Comparison of ENCODE assay signal across 7 cellular contexts in the genomic region with DNA sequence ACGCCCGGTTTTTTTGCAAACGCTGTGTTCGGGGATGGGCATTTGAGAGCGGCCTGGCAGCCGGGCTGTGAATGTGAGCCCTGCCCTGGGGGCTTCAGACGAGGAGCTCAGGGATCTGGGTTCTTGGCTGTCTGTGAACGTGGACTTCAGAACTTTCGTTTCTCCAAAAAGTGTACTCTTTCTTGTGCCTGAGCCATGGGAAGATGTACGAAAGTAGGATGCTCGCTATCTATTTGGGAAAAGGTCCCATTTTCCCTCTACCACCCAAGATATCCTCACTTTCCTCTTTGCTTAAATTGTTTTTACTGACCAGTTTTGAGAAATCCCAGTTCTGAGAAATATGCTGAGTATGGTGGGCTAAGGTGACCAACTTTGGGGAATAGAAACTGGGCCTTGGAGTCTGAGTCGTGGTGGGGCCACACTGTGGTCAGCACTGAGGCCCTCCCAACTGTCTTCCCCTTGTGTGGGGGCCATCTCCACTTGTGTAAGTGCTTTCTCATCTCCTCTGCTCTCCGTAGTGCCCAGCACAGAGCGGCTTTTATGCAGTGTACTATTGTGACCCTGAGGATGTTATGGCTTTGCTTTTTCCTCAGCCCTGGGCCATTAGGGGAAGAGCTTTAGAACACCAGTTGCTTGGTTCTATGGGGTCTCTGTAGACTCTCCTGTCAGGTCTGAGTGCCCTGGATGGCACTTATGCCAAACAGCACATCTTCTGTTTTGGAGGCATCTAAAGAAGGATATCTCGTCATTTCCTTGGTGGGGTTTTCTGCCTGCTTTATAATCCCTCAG. TPM values are rescaled to one million over a fixed set of nuclear protein-coding genes. Genes with fewer than 3 reads are reported as not detected.
A peak's percentile ranks its signal among the peaks of the same experiment; 100 is the strongest.
DNase-seq lines count a peak whose midpoint lies in the region; ATAC-seq and TF ChIP-seq lines count a peak whose summit lies in the region.

No MANE protein-coding gene starts in this region.

- H3K9me2 ChIP-seq in OCI-LY7 (ENCODE audit: insufficient read depth, low read length) = no peaks in the 10 kb centered on the region

- H2AFZ ChIP-seq in OCI-LY7 (ENCODE audit: low read length) = peak overlapping the region; percentile 70; the same call in 1 of the 2 replicates
- peak overlapping the region; percentile 78 for H2AFZ ChIP-seq in neural progenitor cell (replicated peaks)

- TSS peak; percentile 54 for BruUV-seq in OCI-LY7 (replicated peaks; lab: Mats Ljungman, UMichigan)

- H3K36me3 Mint-ChIP-seq in neural progenitor cell = peaks cover 9% of the 10 kb centered on the region

- H3K4me3 Mint-ChIP-seq in neural progenitor cell = peak overlapping the region; percentile 96

- H3K9me3 ChIP-seq in OCI-LY7 (ENCODE audit: low read length) (no peaks in the 10 kb centered on the region), neural progenitor cell (ENCODE audit: low read depth) (no peaks in the 10 kb centered on the region)
- H3K9me3 ChIP-seq in effector memory CD4-positive, alpha-beta T cell (ENCODE audit: control insufficient read depth, low read length) = no peaks in the 10 kb centered on the region

- no peaks in the 10 kb centered on the region for H3K9me3 Mint-ChIP-seq in neural progenitor cell

- H3K27ac ChIP-seq in OCI-LY7 (ENCODE audit: low read depth, low read length, poor library complexity, severe bottlenecking) (peak overlapping the region; percentile 80), neural progenitor cell (no peak overlapping the region)
- peak overlapping the region; percentile 89 for H3K27ac ChIP-seq in effector memory CD4-positive, alpha-beta T cell (ENCODE audit: insufficient read depth, low read length, poor library complexity, severe bottlenecking)

- CTCF ChIA-PET in OCI-LY7 (lab: Charles Lee; ENCODE audit: unreplicated experiment) = interaction anchor here (0.6 to 0.8 kb wide), 3 partner anchors 21 to 82 kb away, joined by 3 read pairs; no protein-coding TSS in a partner anchor

- POLR2A ChIA-PET in OCI-LY7 (lab: Charles Lee) = interaction anchor here (0.7 to 1.1 kb wide), 4 partner anchors 22 to 86 kb away, joined by 3 read pairs; no protein-coding TSS in a partner anchor

- TF ChIP-seq CTCF in OCI-LY7 (conservative IDR thresholded peaks at IDR 0.05; ENCODE audit: low read length) (no peak), neural progenitor cell (IDR thresholded peaks at IDR 0.05) (no peak)

- H3K27me3 Mint-ChIP-seq in neural progenitor cell (ENCODE audit: insufficient read depth, low read depth) = peaks cover 15% of the 10 kb centered on the region

- intact Hi-C loops in OCI-LY7 (cut with micrococcal nuclease; ENCODE audit: unreplicated experiment) = loop anchor here (1.0 kb wide), 2 partner anchors 9 to 151 kb away; no protein-coding TSS in a partner anchor

- H3K4me1 ChIP-seq in OCI-LY7 (ENCODE audit: insufficient read depth, low read length, poor library complexity, severe bottlenecking) = peaks cover 39% of the 10 kb centered on the region
- H3K4me1 ChIP-seq in effector memory CD4-positive, alpha-beta T cell (ENCODE audit: control insufficient read depth, insufficient read depth, low read length, poor library complexity, severe bottlenecking) = peaks cover 34% of the 10 kb centered on the region
- H3K4me1 ChIP-seq in neural progenitor cell = peaks cover 8% of the 10 kb centered on the region

- H3K9ac ChIP-seq in neural progenitor cell = peak overlapping the region; percentile 74

- peaks cover 27% of the 10 kb centered on the region for H3K36me3 ChIP-seq in OCI-LY7 (ENCODE audit: insufficient read depth, low read length)
- H3K36me3 ChIP-seq in effector memory CD4-positive, alpha-beta T cell (ENCODE audit: control insufficient read depth, insufficient read depth, low read length) = peaks cover 13% of the 10 kb centered on the region
- no peaks in the 10 kb centered on the region for H3K36me3 ChIP-seq in neural progenitor cell

- H3K4me3 ChIP-seq in OCI-LY7 (ENCODE audit: low read depth, low read length, poor library complexity, severe bottlenecking) (peak overlapping the region; percentile 92), neural progenitor cell (peak overlapping the region; percentile 86)
- H3K4me3 ChIP-seq in effector memory CD4-positive, alpha-beta T cell (ENCODE audit: insufficient read depth, low read depth, low read length, poor library complexity, severe bottlenecking) = peak overlapping the region; percentile 78

- H3K27ac Mint-ChIP-seq in neural progenitor cell = no peak overlapping the region

- H4K20me1 ChIP-seq in OCI-LY7 (ENCODE audit: insufficient read depth, low read length) (peaks cover 13% of the 10 kb centered on the region), neural progenitor cell (ENCODE audit: low read depth) (peaks cover 17% of the 10 kb centered on the region)

- H3K4me2 ChIP-seq in OCI-LY7 (ENCODE audit: low read length) = peak overlapping the region; percentile 96
- H3K4me2 ChIP-seq in neural progenitor cell = peak overlapping the region; percentile 98

- H3K4me1 Mint-ChIP-seq in neural progenitor cell = peaks cover 26% of the 10 kb centered on the region

- H3F3A ChIP-seq in neural progenitor cell (ENCODE audit: low read depth) = peaks cover 19% of the 10 kb centered on the region

- H3K79me2 ChIP-seq in OCI-LY7 (ENCODE audit: insufficient read depth, low read depth, low read length) (peaks cover 39% of the 10 kb centered on the region), neural progenitor cell (ENCODE audit: low read depth) (peaks cover 41% of the 10 kb centered on the region)

- no peak for DNase-seq in OCI-LY7 (ENCODE audit: low spot score)
- no peak for DNase-seq in effector memory CD4-positive, alpha-beta T cell
- DNase-seq in neural progenitor cell (ENCODE audit: low spot score) = no peak
- no peak for DNase-seq in T-helper 9 cell
- DNase-seq in activated CD4-positive, alpha-beta T cell treated with anti-CD3 and anti-CD28 coated beads, Interleukin-2, amount 50 U/mL, for 4 hours = no peak
- DNase-seq in KG1 (lab: John Stamatoyannopoulos, UW) = no peak

- peak; percentile 12 for ATAC-seq in GM21526 (IDR thresholded peaks at IDR 0.05; ENCODE audit: low FRiP score, unreplicated experiment)

- H3K27me3 ChIP-seq in effector memory CD4-positive, alpha-beta T cell (replicated peaks; ENCODE audit: control insufficient read depth, insufficient read depth, low read length, poor library complexity, severe bottlenecking) = no peaks in the 10 kb centered on the region
- peaks cover 27% of the 10 kb centered on the region for H3K27me3 ChIP-seq in neural progenitor cell

RNA-seq across cellular contexts. Expression of gene DBNL, which starts 0.9 kb away (rescaled TPM):
- total RNA-seq in OCI-LY7 (2014; rRNA removed; shearing (Covaris generic)) = 124 and 133 TPM in 2 replicates
- 121 and 137 TPM in 2 replicates for total RNA-seq in OCI-LY7 (2022)
- total RNA-seq in neural progenitor cell (ENCODE audit: low replicate concordance) = 31.4 and 59.5 TPM in 2 replicates

RNA-seq across cellular contexts. Expression of gene PGAM2, which starts 19.9 kb away (rescaled TPM):
- 0.69 TPM in 1 of 2 replicates, not detected in the other for total RNA-seq in OCI-LY7 (2014; rRNA removed; shearing (Covaris generic))
- total RNA-seq in OCI-LY7 (2022) (0.80 and 1.1 TPM in 2 replicates), neural progenitor cell (ENCODE audit: low replicate concordance) (11.2 and 11.3 TPM in 2 replicates)

RNA-seq across cellular contexts. Expression of gene POLM, which starts 36.9 kb away (rescaled TPM):
- total RNA-seq in OCI-LY7 (2014; rRNA removed; shearing (Covaris generic)) = 83.8 and 90.0 TPM in 2 replicates
- total RNA-seq in OCI-LY7 (2022) (87.9 and 99.3 TPM in 2 replicates), neural progenitor cell (ENCODE audit: low replicate concordance) (5.9 and 16.4 TPM in 2 replicates)

RNA-seq across cellular contexts. Expression of gene SPDYE1, which starts 47.7 kb away (rescaled TPM):
- not detected in 2 replicates for total RNA-seq in OCI-LY7 (2014; rRNA removed; shearing (Covaris generic))
- not detected in 2 replicates for total RNA-seq in OCI-LY7 (2022)
- total RNA-seq in neural progenitor cell (ENCODE audit: low replicate concordance) = not detected in 2 replicates

RNA-seq across cellular contexts. Expression of gene AEBP1, which starts 58.7 kb away (rescaled TPM):
- total RNA-seq in OCI-LY7 (2014; rRNA removed; shearing (Covaris generic)) = 62.9 and 64.2 TPM in 2 replicates
- total RNA-seq in OCI-LY7 (2022) (35.0 and 42.2 TPM in 2 replicates), neural progenitor cell (ENCODE audit: low replicate concordance) (4.5 and 16.7 TPM in 2 replicates)
